Comparison of ENCODE assay signal across 19 cellular contexts in genomic region chr16:2365895-2366294, GRCh38. TPM values are rescaled to one million over a fixed set of nuclear protein-coding genes. Genes with fewer than 3 reads are reported as not detected.
DNase-seq lines count a peak whose midpoint lies in the region; TF ChIP-seq lines count a peak whose summit lies in the region.
"Had no signal": no experiment of that assay in that cellular context is flagged by ENCODE, and none has a peak within 500 bp of the region (broad histone marks: within the 10 kb centered on the region; RNA-seq: fewer than 3 reads in every experiment).

No MANE protein-coding gene starts in this region.

- no peak overlapping the region for H3K18ac ChIP-seq in mesenchymal stem cell (ENCODE audit: low read depth in 1 of 2, low read length in 2 of 2)
- H3K18ac ChIP-seq in H9 (ENCODE audit: insufficient read length, low read depth, low read length), result no peak overlapping the region

- H3K27ac ChIP-seq in mesenchymal stem cell (ENCODE audit: low read length, poor library complexity, severe bottlenecking) (peak overlapping the region; percentile 71), H9 (ENCODE audit: insufficient read length, low read depth, low read length) (no peak overlapping the region)
- H3K27ac ChIP-seq: ascending aorta, BLaER1, prostate gland, uterus had no signal

- no peak overlapping the region for H3K27ac Mint-ChIP-seq in H9
- H3K27ac Mint-ChIP-seq: activated T-cell treated with anti-CD3 and anti-CD28 coated beads, Interleukin-2, amount 50 U/mL, for 24 hours; stimulated activated memory B cell treated with anti-CD40 and anti-IgM and Interleukin-4, amounts not matched to agents 10 μg/mL and 1 μg/mL and 100 μg/mL, for 72 hours had no signal

- peaks cover 8% of the 10 kb centered on the region for H3K27me3 ChIP-seq in MG63
- peaks cover 0 to 6% of the 10 kb centered on the region in 2 experiments for H3K27me3 ChIP-seq in mesenchymal stem cell (ENCODE audit: control insufficient read depth in 1 of 2, insufficient read depth in 1 of 2, low read length in 2 of 2)
- peaks cover 2% of the 10 kb centered on the region; the same call in 1 of the 2 replicates for H3K27me3 ChIP-seq in H9 (ENCODE audit: insufficient read depth, low read length)
- H3K27me3 ChIP-seq: ascending aorta, BLaER1, uterus had no signal

- H3K9me3 ChIP-seq in MG63, result no peaks in the 10 kb centered on the region
- H3K9me3 ChIP-seq in mesenchymal stem cell (ENCODE audit: control insufficient read depth, low read length), result no peaks in the 10 kb centered on the region
- H3K9me3 ChIP-seq in H9 (ENCODE audit: control insufficient read depth, low read depth, low read length), result no peaks in the 10 kb centered on the region
- H3K9me3 ChIP-seq: ascending aorta, BLaER1, prostate gland, uterus had no signal

- H2BK12ac ChIP-seq in mesenchymal stem cell (ENCODE audit: low read length in 2 of 2) (no peak overlapping the region), H9 (ENCODE audit: insufficient read length, low read depth, low read length) (no peak overlapping the region)

- H3K9me3 Mint-ChIP-seq in H9, result no peaks in the 10 kb centered on the region
- H3K9me3 Mint-ChIP-seq: activated T-cell treated with anti-CD3 and anti-CD28 coated beads, Interleukin-2, amount 50 U/mL, for 24 hours; stimulated activated memory B cell treated with anti-CD40 and anti-IgM and Interleukin-4, amounts not matched to agents 10 μg/mL and 1 μg/mL and 100 μg/mL, for 72 hours had no signal

- 49% methylated on average over 3 of the region's 3 CpGs for WGBS in mesenchymal stem cell
- WGBS in H9 (ENCODE audit: extremely low coverage, insufficient read length, low lambda C conversion rate), result no CpG with 5 or more reads among the region's 3 CpGs

- H2BK5ac ChIP-seq in mesenchymal stem cell (ENCODE audit: low read depth, low read length, poor library complexity, severe bottlenecking) (no peak overlapping the region), H9 (ENCODE audit: insufficient read length, low read length) (no peak overlapping the region)

- H4K8ac ChIP-seq in mesenchymal stem cell (ENCODE audit: low read length) (no peak overlapping the region), H9 (replicated peaks; ENCODE audit: insufficient read length, low read depth, low read length) (no peak overlapping the region)

- peak overlapping the region; percentile 44 for H3K9ac ChIP-seq in mesenchymal stem cell (ENCODE audit: low read length)
- no peak overlapping the region for H3K9ac ChIP-seq in H9 (ENCODE audit: extremely low read depth, insufficient read length, low read length)
- H3K9ac ChIP-seq: BLaER1 had no signal

- POLR2A ChIA-PET in HEK293T (lab: Yijun Ruan, JAX), result interaction anchor here (0.6 kb wide), 1 partner anchor 1750 kb away, joined by 3 read pairs; the partner anchor contains the start of gene ADCY9

- H3K36me3 Mint-ChIP-seq in H9 (ENCODE audit: insufficient read depth in 1 of 3, low read depth in 3 of 3), result no peaks in the 10 kb centered on the region
- H3K36me3 Mint-ChIP-seq: stimulated activated memory B cell treated with anti-CD40 and anti-IgM and Interleukin-4, amounts not matched to agents 10 μg/mL and 1 μg/mL and 100 μg/mL, for 72 hours had no signal

- CTCF ChIA-PET in HEK293T (lab: Yijun Ruan, JAX), result no interaction called here

- no peak overlapping the region for H3K4me3 Mint-ChIP-seq in H9
- H3K4me3 Mint-ChIP-seq: activated T-cell treated with anti-CD3 and anti-CD28 coated beads, Interleukin-2, amount 50 U/mL, for 24 hours; stimulated activated memory B cell treated with anti-CD40 and anti-IgM and Interleukin-4, amounts not matched to agents 10 μg/mL and 1 μg/mL and 100 μg/mL, for 72 hours had no signal

- H3K4ac ChIP-seq in mesenchymal stem cell (ENCODE audit: low read depth in 1 of 2, low read length in 2 of 2) (no peak overlapping the region), H9 (ENCODE audit: low read depth, low read length) (no peak overlapping the region)

- H3K36me3 ChIP-seq in MG63 (no peaks in the 10 kb centered on the region), mesenchymal stem cell (ENCODE audit: control insufficient read depth in 1 of 2, insufficient read depth in 2 of 2, low read depth in 1 of 2, low read length in 2 of 2) (no peaks in the 10 kb centered on the region)
- H3K36me3 ChIP-seq: ascending aorta, BLaER1, prostate gland, uterus had no signal

- H3K4me1 Mint-ChIP-seq in H9, result no peaks in the 10 kb centered on the region; a peak in 1 of 4 replicates

- H3T11ph ChIP-seq in H9 (ENCODE audit: low read length), result no peak overlapping the region

- H2BK15ac ChIP-seq in mesenchymal stem cell (ENCODE audit: low read depth, poor library complexity, severe bottlenecking), result no peak overlapping the region
- H2BK15ac ChIP-seq in H9 (ENCODE audit: low read depth, low read length), result no peak overlapping the region

- H3K14ac ChIP-seq in mesenchymal stem cell (ENCODE audit: low read length in 2 of 2) (no peak overlapping the region), H9 (ENCODE audit: insufficient read depth, low read length) (no peak overlapping the region)

- H3K4me2 ChIP-seq in mesenchymal stem cell (ENCODE audit: low read length, poor library complexity, severe bottlenecking) (no peak overlapping the region), H9 (ENCODE audit: insufficient read depth, insufficient read length, low read length) (no peak overlapping the region)
- H3K4me2 ChIP-seq: BLaER1 had no signal

- H3K79me2 ChIP-seq in H9 (ENCODE audit: insufficient read depth, low read length), result no peaks in the 10 kb centered on the region

- H2BK20ac ChIP-seq in H9 (ENCODE audit: low read depth, low read length, poor library complexity, severe bottlenecking), result no peak overlapping the region

- TF ChIP-seq CTCF in AG09309 (IDR thresholded peaks at IDR 0.05; ENCODE audit: control insufficient read depth, insufficient read depth, low read depth, low read length, missing control alignments) (no peak), choroid plexus epithelial cell (conservative IDR thresholded peaks at IDR 0.05; ENCODE audit: low read depth, low read length) (no peak), H9 (conservative IDR thresholded peaks at IDR 0.05) (no peak)

- no peaks in the 10 kb centered on the region for H3K79me1 ChIP-seq in mesenchymal stem cell (replicated peaks; ENCODE audit: low read length, poor library complexity, severe bottlenecking)
- H3K79me1 ChIP-seq in H9 (ENCODE audit: insufficient read depth, low read depth, low read length, poor library complexity, severe bottlenecking), result no peaks in the 10 kb centered on the region

- H3K23ac ChIP-seq in mesenchymal stem cell (ENCODE audit: low read length in 2 of 2), result no peak overlapping the region
- no peak overlapping the region for H3K23ac ChIP-seq in H9 (ENCODE audit: insufficient read length, low read depth, low read length)

- no peak overlapping the region for H2AK5ac ChIP-seq in mesenchymal stem cell (ENCODE audit: low read length, severe bottlenecking)
- no peak overlapping the region for H2AK5ac ChIP-seq in H9 (ENCODE audit: insufficient read length, low read length)

- H3K23me2 ChIP-seq in H9 (ENCODE audit: insufficient read length, low read depth, low read length, poor library complexity, severe bottlenecking), result no peaks in the 10 kb centered on the region

- H2AFZ ChIP-seq in mesenchymal stem cell (ENCODE audit: low read depth, low read length) (no peak overlapping the region), H9 (ENCODE audit: low read length) (no peak overlapping the region)

- H4K20me1 ChIP-seq in H9 (ENCODE audit: control insufficient read depth, insufficient read depth, insufficient read length), result no peaks in the 10 kb centered on the region
- H4K20me1 ChIP-seq: BLaER1 had no signal

- H2BK120ac ChIP-seq in mesenchymal stem cell (ENCODE audit: low read depth, low read length), result no peak overlapping the region
- no peak overlapping the region for H2BK120ac ChIP-seq in H9 (ENCODE audit: low read depth, low read length, poor library complexity, severe bottlenecking)

- peak; percentile 29 for DNase-seq in AG09309 (ENCODE audit: low read depth)
- DNase-seq in MG63, result peak; percentile 33
- DNase-seq in choroid plexus epithelial cell (ENCODE audit: low read depth), result peak; percentile 79
- peak; percentile 25 for DNase-seq in mesenchymal stem cell
- no peak for DNase-seq in effector CD4-positive, alpha-beta T cell
- no peak for DNase-seq in H9
- DNase-seq in hippocampal formation (lab: John Stamatoyannopoulos, UW), result no peak
- DNase-seq in HEK293T (ENCODE audit: extremely low spot score), result no peak
- DNase-seq: activated CD4-positive, alpha-beta T cell treated with anti-CD3 and anti-CD28 coated beads for 1 hour; activated T-cell treated with anti-CD3 and anti-CD28 coated beads, Interleukin-2, amount 50 U/mL, for 24 hours; MM.1S; NCI-H2171 treated with DMSO at 0.1 percent for 48 hours; PC-3; stimulated activated CD4-positive, alpha-beta T cell treated with anti-CD3 and anti-CD28 coated beads, Interleukin-4, amount 100 ng/mL, for 24 hours; uterus had no signal

- H4K5ac ChIP-seq in H9 (ENCODE audit: insufficient read length, low read depth, low read length), result no peak overlapping the region

- peaks cover 50% of the 10 kb centered on the region for H3K27me3 Mint-ChIP-seq in H9 (ENCODE audit: low read depth)

- H3K4me3 ChIP-seq in AG09309 (ENCODE audit: control insufficient read depth, low read depth, low read length) (no peak overlapping the region), MG63 (no peak overlapping the region), choroid plexus epithelial cell (ENCODE audit: low read depth, low read length) (no peak overlapping the region), mesenchymal stem cell (ENCODE audit: insufficient read depth in 1 of 2, low read depth in 1 of 2, low read length in 2 of 2) (peak overlapping the region in 1 of 2 experiments; percentile 25)
- H3K4me3 ChIP-seq: ascending aorta, BLaER1, prostate gland, uterus had no signal

- no peak overlapping the region for H3K56ac ChIP-seq in H9 (ENCODE audit: insufficient read length, low read depth, low read length)

- H4K91ac ChIP-seq in mesenchymal stem cell (ENCODE audit: low read length) (no peak overlapping the region), H9 (ENCODE audit: insufficient read length, low read depth, low read length) (no peak overlapping the region)

- H3K4me1 ChIP-seq in mesenchymal stem cell (ENCODE audit: control insufficient read depth, insufficient read depth, low read depth, low read length), result peaks cover 8% of the 10 kb centered on the region
- no peaks in the 10 kb centered on the region for H3K4me1 ChIP-seq in H9 (ENCODE audit: insufficient read depth, low read length)
- H3K4me1 ChIP-seq: ascending aorta, BLaER1, prostate gland, uterus had no signal

TF ChIP-seq in HEK293T, 16 proteins besides CTCF, POLR2A, EP300 and RAD21:
- no peak for TF ChIP-seq L3MBTL2 (conservative IDR thresholded peaks at IDR 0.05)
- TF ChIP-seq SUZ12 (IDR thresholded peaks at IDR 0.05), result no peak
- TF ChIP-seq CTBP1 (IDR thresholded peaks at IDR 0.05; ENCODE audit: borderline replicate concordance), result no peak
- no peak for TF ChIP-seq SP1 (IDR thresholded peaks at IDR 0.05)
- no peak for TF ChIP-seq TARDBP (IDR thresholded peaks at IDR 0.05)
- TF ChIP-seq FOXM1 (IDR thresholded peaks at IDR 0.05; ENCODE audit: borderline replicate concordance), result no peak

RNA-seq across cellular contexts. Expression of gene ABCA3, which starts 25.4 kb away (rescaled TPM):
- total RNA-seq in MG63 (2014; rRNA removed; shearing (Covaris generic); ENCODE audit: low replicate concordance), result 1.1 and 5.1 TPM in 2 replicates
- 0.57 TPM for polyA plus RNA-seq in mesenchymal stem cell (2013, experiment 1 of 2)
- 0.59 TPM for polyA plus RNA-seq in mesenchymal stem cell (2013, experiment 2 of 2)
- 8.0 and 9.5 TPM in 2 replicates for total RNA-seq in H9 (2021)

Comparison
In these comparisons a context has a peak if more than half of its experiments do, and no peak if none do; other contexts are left out.
1. DNase-seq: peak in AG09309 (single experiment), MG63 (single experiment), choroid plexus epithelial cell (single experiment) and mesenchymal stem cell (single experiment); none in effector CD4-positive, alpha-beta T cell (single experiment), H9 (single experiment), hippocampal formation (0 of 2) and HEK293T (single experiment).